ENCODE assay signal across 26 cellular contexts in the genomic region with DNA sequence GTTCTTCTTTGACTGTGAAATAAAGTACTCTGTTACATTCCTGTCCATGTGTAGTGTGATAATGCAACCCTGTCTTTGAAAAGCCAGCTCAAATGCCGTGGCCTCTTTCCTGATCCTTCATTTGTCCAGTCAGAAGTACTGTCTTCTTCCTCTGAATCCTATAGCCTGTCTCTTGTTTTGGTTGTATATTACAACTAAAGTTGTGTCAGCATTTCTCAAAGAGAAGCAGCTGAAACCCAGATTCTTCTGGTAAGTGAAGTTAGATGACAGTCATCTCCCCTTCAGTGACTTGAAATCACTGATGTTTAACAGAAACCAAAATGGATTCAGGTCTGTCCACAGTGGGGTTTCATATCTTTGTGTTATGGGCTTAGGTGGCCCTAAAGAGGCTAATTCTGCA.
"Had no signal": no experiment of that assay in that cellular context is flagged by ENCODE, and none has a peak within 500 bp of the region (broad histone marks: within the 10 kb centered on the region; RNA-seq: fewer than 3 reads in every experiment).

No MANE protein-coding gene starts in this region.

- H3K9ac ChIP-seq: parathyroid adenoma had no signal

- H3K9me3 ChIP-seq: adrenal gland, breast epithelium, testis had no signal

- H3K79me2 ChIP-seq: parathyroid adenoma had no signal

- ATAC-seq: activated naive CD4-positive, alpha-beta T cell treated with anti-CD3 and anti-CD28 coated beads, Interleukin-2, amount 50 U/mL, for 72 hours; activated T-helper 17 cell treated with anti-CD3 and anti-CD28 coated beads, Interleukin-2, amount 50 U/mL, for 72 hours; natural killer cell treated with Interleukin-12 subunit alpha and Interleukin-12 subunit beta and Interleukin-15 and Interleukin-18, amount 100 ng/mL, for 72 hours; sciatic nerve; stimulated activated naive B cell treated with anti-CD40 and anti-IgM and Interleukin-4, amounts not matched to agents 10 μg/mL and 1 μg/mL and 100 μg/mL, for 72 hours had no signal

- H2AFZ ChIP-seq: parathyroid adenoma had no signal

- H3K4me3 ChIP-seq: adrenal gland, breast epithelium, left ventricle myocardium inferior, testis had no signal

- H3K36me3 ChIP-seq: adrenal gland, left ventricle myocardium inferior had no signal

- H3K27ac ChIP-seq: breast epithelium, epithelial cell of prostate, parathyroid adenoma had no signal

- DNase-seq: activated CD4-positive, alpha-beta T cell treated with anti-CD3 and anti-CD28 coated beads, Interleukin-2, amount 50 U/mL, for 4 hours; activated CD8-positive, alpha-beta memory T cell treated with anti-CD3 and anti-CD28 coated beads for 24 hours; activated CD8-positive, alpha-beta memory T cell treated with anti-CD3 and anti-CD28 coated beads, Interleukin-2, amount 50 U/mL, for 4 hours; activated T-cell treated with anti-CD3 and anti-CD28 coated beads, Interleukin-2, amount 50 U/mL, for 24 hours; adrenal gland; cerebellar nuclear complex; cortex of kidney; foreskin melanocyte; glutamatergic neuron; hippocampal formation; kidney glomerular epithelial cell; left ventricle myocardium inferior; midbrain; small intestine; stimulated activated CD4-positive, alpha-beta T cell treated with anti-CD3 and anti-CD28 coated beads, Interleukin-2, amount 100 ng/mL, for 24 hours; stimulated activated CD8-positive, alpha-beta memory T cell treated with anti-CD3 and anti-CD28 coated beads, Interleukin-4, amount 100 ng/mL, for 48 hours; stimulated activated naive B cell treated with anti-CD40 and anti-IgM and Interleukin-4, amounts not matched to agents 10 μg/mL and 1 μg/mL and 100 μg/mL, for 72 hours; T-helper 9 cell; testis had no signal

- H3K4me1 ChIP-seq: adrenal gland, breast epithelium, parathyroid adenoma had no signal

- H3K27me3 ChIP-seq: adrenal gland, breast epithelium, testis had no signal
